Comparison of ENCODE assay signal across 9 cellular contexts in genomic region chr19:7970716-7971448, GRCh38. TPM values are rescaled to one million over a fixed set of nuclear protein-coding genes. Genes with fewer than 3 reads are reported as not detected.
DNase-seq lines count a peak whose midpoint lies in the region; ATAC-seq, FAIRE-seq and TF ChIP-seq lines count a peak whose summit lies in the region.
"Had no signal": no experiment of that assay in that cellular context is flagged by ENCODE, and none has a peak within 500 bp of the region (broad histone marks: within the 10 kb centered on the region; RNA-seq: fewer than 3 reads in every experiment).

No MANE protein-coding gene starts in this region.

- ATAC-seq in HCT116, result peak; percentile 87
- ATAC-seq in GM19455 (IDR thresholded peaks at IDR 0.05; ENCODE audit: unreplicated experiment), result no peak
- no peak for ATAC-seq in HG03045 (IDR thresholded peaks at IDR 0.05; ENCODE audit: unreplicated experiment)

- H3K27ac ChIP-seq in HCT116 (ENCODE audit: low read depth, low read length) (no peak overlapping the region), fibroblast of lung (ENCODE audit: insufficient read depth, low read length) (no peak overlapping the region)

- DNase-seq in D721Med (ENCODE audit: insufficient read length, low spot score) (no peak), HCT116 (ENCODE audit: low read depth, low spot score) (peak; percentile 8), SKM-1 treated with dmso at 0.1 percent for 144 hours (lab: John Stamatoyannopoulos, UW; ENCODE audit: unreplicated experiment) (peak; percentile 2), fibroblast of lung (ENCODE audit: low read depth in 2 of 2) (peak; percentile 14 to 43), posterior cingulate gyrus (peak in 8 of 10 donors; percentile 30 to 93 (median 50)), KG1 (lab: John Stamatoyannopoulos, UW) (no peak)

- POLR2A ChIA-PET in HCT116 (lab: Charles Lee), result interaction anchor here (0.8 kb wide), 1 partner anchor 27 kb away, joined by 4 read pairs; the partner anchor contains the start of gene TIMM44

- H3K9ac ChIP-seq in HCT116 (ENCODE audit: low read length) (no peak overlapping the region), fibroblast of lung (ENCODE audit: insufficient read depth, low read length) (no peak overlapping the region)

- peak; percentile 62 for TF ChIP-seq CTCF in D721Med (IDR thresholded peaks at IDR 0.05; ENCODE audit: insufficient read depth, missing control alignments)
- peak; percentile 57 to 92 (median 81); a peak in 5 of 6 replicates for TF ChIP-seq CTCF in HCT116 (IDR thresholded peaks at IDR 0.05 in 2 of 3, conservative IDR thresholded peaks at IDR 0.05 in 1 of 3; ENCODE audit: borderline replicate concordance in 1 of 3, insufficient read depth in 1 of 3, low read depth in 2 of 3, low read length in 2 of 3)
- peak; percentile 65 to 82 for TF ChIP-seq CTCF in fibroblast of lung (conservative IDR thresholded peaks at IDR 0.05 in 1 of 2, IDR thresholded peaks at IDR 0.05 in 1 of 2; ENCODE audit: low read depth in 1 of 2, low read length in 2 of 2)

- no peak for FAIRE-seq in D721Med (lab: Jason Lieb, UNC)

- intact Hi-C loops in HCT116 (cut with micrococcal nuclease) (loop anchor here (1.0 kb wide), 1 partner anchor 282 kb away; no protein-coding TSS in a partner anchor), posterior cingulate gyrus (cut with DNase I) (loop anchor here (5.0 to 10.0 kb wide), 2 partner anchors 36 to 284 kb away; partner anchors contain the start of gene ELAVL1)

- RAD21 ChIA-PET in HCT116 (lab: Charles Lee; ENCODE audit: low non-redundant PET in 1 of 2, low total read pairs in 2 of 2, uncharacterized antibody in 2 of 2, unreplicated experiment in 2 of 2), result no interaction called here

- CTCF ChIA-PET in HCT116 (lab: Charles Lee), result interaction anchor here (0.5 to 1.5 kb wide), 7 partner anchors 10 to 872 kb away, joined by 3 to 6 read pairs (median 4); partner anchors contain the start of gene TIMM44

- H3K4me3 ChIP-seq in HCT116 (replicated peaks in 1 of 2; ENCODE audit: low read depth in 1 of 2, low read length in 2 of 2) (no peak overlapping the region), fibroblast of lung (replicated peaks in 1 of 4; ENCODE audit: control extremely low read depth in 1 of 4, insufficient read depth in 1 of 4, low read depth in 3 of 4, low read length in 4 of 4) (no peak overlapping the region)

- H3K36me3 ChIP-seq in HCT116 (ENCODE audit: control insufficient read depth in 1 of 2, insufficient read depth in 2 of 2, low read length in 2 of 2), result peaks cover 47 to 53% of the 10 kb centered on the region in 2 experiments; a peak in 3 of 4 replicates
- peaks cover 16% of the 10 kb centered on the region for H3K36me3 ChIP-seq in fibroblast of lung (ENCODE audit: control insufficient read depth, insufficient read depth, low read length)

- H3K4me2 ChIP-seq in HCT116 (ENCODE audit: low read length) (no peak overlapping the region), fibroblast of lung (ENCODE audit: extremely low read depth, insufficient read depth, low read length) (no peak overlapping the region)

- H2AFZ ChIP-seq in HCT116 (ENCODE audit: low read depth, low read length, poor library complexity, severe bottlenecking) (no peak overlapping the region), fibroblast of lung (ENCODE audit: low read length) (no peak overlapping the region)

- H3K27me3 ChIP-seq in HCT116 (ENCODE audit: insufficient read depth, low read length) (no peaks in the 10 kb centered on the region), fibroblast of lung (ENCODE audit: control insufficient read depth, insufficient read depth, low read length) (no peaks in the 10 kb centered on the region)

- H3K79me2 ChIP-seq in HCT116 (ENCODE audit: insufficient read depth, low read length) (peaks cover 28% of the 10 kb centered on the region; the same call in 1 of the 2 replicates), fibroblast of lung (ENCODE audit: control insufficient read depth, insufficient read depth, low read length) (no peaks in the 10 kb centered on the region)

- no peaks in the 10 kb centered on the region for H3K9me3 ChIP-seq in HCT116 (ENCODE audit: control insufficient read depth in 1 of 2, insufficient read depth in 1 of 2, low read depth in 1 of 2, low read length in 2 of 2)
- no peaks in the 10 kb centered on the region for H3K9me3 ChIP-seq in fibroblast of lung (ENCODE audit: control insufficient read depth, insufficient read depth, low read depth, low read length)

- H3K4me1 ChIP-seq in HCT116 (ENCODE audit: control insufficient read depth in 1 of 2, insufficient read depth in 2 of 2, low read length in 2 of 2), result no peaks in the 10 kb centered on the region
- H3K4me1 ChIP-seq in fibroblast of lung (ENCODE audit: control insufficient read depth, extremely low read depth, insufficient read depth, low read length), result no peaks in the 10 kb centered on the region

- H4K20me1 ChIP-seq in HCT116 (ENCODE audit: insufficient read depth) (no peaks in the 10 kb centered on the region), fibroblast of lung (ENCODE audit: control insufficient read depth, extremely low read depth, insufficient read depth, low read length) (peaks cover 2% of the 10 kb centered on the region)

- no peak for TF ChIP-seq POLR2A in HCT116 (IDR thresholded peaks at IDR 0.05; ENCODE audit: borderline replicate concordance, extremely low read depth, insufficient read depth, insufficient read length)

- TF ChIP-seq RAD21 in HCT116 (IDR thresholded peaks at IDR 0.05; ENCODE audit: low read depth), result peak; percentile 75

- BruUV-seq in HCT116 (replicated peaks; lab: Mats Ljungman, UMichigan), result no TSS peak

- no peaks in the 10 kb centered on the region for H3K9me2 ChIP-seq in HCT116 (ENCODE audit: insufficient read depth)

TF ChIP-seq in HCT116, 20 proteins besides CTCF, POLR2A, EP300 and RAD21:
- TF ChIP-seq JUND (IDR thresholded peaks at IDR 0.05), result no peak
- no peak for TF ChIP-seq CBX3 (IDR thresholded peaks at IDR 0.05; ENCODE audit: low read depth)
- TF ChIP-seq CEBPB (IDR thresholded peaks at IDR 0.05; ENCODE audit: low read depth), result no peak
- TF ChIP-seq, protein P1, sequence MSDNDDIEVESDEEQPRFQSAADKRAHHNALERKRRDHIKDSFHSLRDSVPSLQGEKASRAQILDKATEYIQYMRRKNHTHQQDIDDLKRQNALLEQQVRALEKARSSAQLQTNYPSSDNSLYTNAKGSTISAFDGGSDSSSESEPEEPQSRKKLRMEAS (IDR thresholded peaks at IDR 0.05), result no peak
- TF ChIP-seq, protein P2, sequence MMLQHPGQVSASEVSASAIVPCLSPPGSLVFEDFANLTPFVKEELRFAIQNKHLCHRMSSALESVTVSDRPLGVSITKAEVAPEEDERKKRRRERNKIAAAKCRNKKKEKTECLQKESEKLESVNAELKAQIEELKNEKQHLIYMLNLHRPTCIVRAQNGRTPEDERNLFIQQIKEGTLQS (IDR thresholded peaks at IDR 0.05), result no peak
- no peak for TF ChIP-seq POLR2AphosphoS5 (IDR thresholded peaks at IDR 0.05; ENCODE audit: low read depth, low read length)
- TF ChIP-seq ZNF274 (IDR thresholded peaks at IDR 0.05; ENCODE audit: low read depth, low read length), result no peak
- TF ChIP-seq, protein P3, sequence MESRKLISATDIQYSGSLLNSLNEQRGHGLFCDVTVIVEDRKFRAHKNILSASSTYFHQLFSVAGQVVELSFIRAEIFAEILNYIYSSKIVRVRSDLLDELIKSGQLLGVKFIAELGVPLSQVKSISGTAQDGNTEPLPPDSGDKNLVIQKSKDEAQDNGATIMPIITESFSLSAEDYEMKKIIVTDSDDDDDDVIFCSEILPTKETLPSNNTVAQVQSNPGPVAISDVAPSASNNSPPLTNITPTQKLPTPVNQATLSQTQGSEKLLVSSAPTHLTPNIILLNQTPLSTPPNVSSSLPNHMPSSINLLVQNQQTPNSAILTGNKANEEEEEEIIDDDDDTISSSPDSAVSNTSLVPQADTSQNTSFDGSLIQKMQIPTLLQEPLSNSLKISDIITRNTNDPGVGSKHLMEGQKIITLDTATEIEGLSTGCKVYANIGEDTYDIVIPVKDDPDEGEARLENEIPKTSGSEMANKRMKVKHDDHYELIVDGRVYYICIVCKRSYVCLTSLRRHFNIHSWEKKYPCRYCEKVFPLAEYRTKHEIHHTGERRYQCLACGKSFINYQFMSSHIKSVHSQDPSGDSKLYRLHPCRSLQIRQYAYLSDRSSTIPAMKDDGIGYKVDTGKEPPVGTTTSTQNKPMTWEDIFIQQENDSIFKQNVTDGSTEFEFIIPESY (IDR thresholded peaks at IDR 0.05; ENCODE audit: extremely low read depth, insufficient replicate concordance, low read length), result no peak
- no peak for TF ChIP-seq ELF1 (IDR thresholded peaks at IDR 0.05; ENCODE audit: borderline replicate concordance, low read depth)

RNA-seq across cellular contexts. Expression of gene TIMM44, which starts 27.4 kb away (rescaled TPM):
- total RNA-seq in HCT116 (2021; ENCODE audit: unreplicated experiment) (136 TPM), fibroblast of lung (53.9 and 56.1 TPM in 2 replicates)
- 75.6 and 76.4 TPM in 2 replicates for polyA plus RNA-seq in HCT116 (2012)
- polyA plus RNA-seq in fibroblast of lung, result 29.5 and 32.3 TPM in 2 replicates
- 36.8 and 41.2 TPM in 2 replicates for polyA plus RNA-seq in fibroblast of lung (2012)
- polyA minus RNA-seq in fibroblast of lung (ENCODE audit: low replicate concordance), result 9.6 and 21.4 TPM in 2 replicates

RNA-seq across cellular contexts. Expression of gene ELAVL1, which starts 34.6 kb away (rescaled TPM):
- total RNA-seq in HCT116 (2021; ENCODE audit: unreplicated experiment) (134 TPM), fibroblast of lung (12.6 and 15.2 TPM in 2 replicates)
- 71.2 and 74.1 TPM in 2 replicates for polyA plus RNA-seq in HCT116 (2012)
- 61.6 and 87.7 TPM in 2 replicates for polyA plus RNA-seq in fibroblast of lung
- polyA plus RNA-seq in fibroblast of lung (2012), result 55.8 and 71.0 TPM in 2 replicates
- 72.7 and 75.5 TPM in 2 replicates for polyA minus RNA-seq in fibroblast of lung (ENCODE audit: low replicate concordance)

RNA-seq across cellular contexts. Expression of gene CTXN1, which starts 44.9 kb away (rescaled TPM):
- total RNA-seq in HCT116 (2021; ENCODE audit: unreplicated experiment) (56.0 TPM), fibroblast of lung (0.66 and 0.77 TPM in 2 replicates)
- polyA plus RNA-seq in HCT116 (2012), result 19.3 and 20.5 TPM in 2 replicates
- polyA plus RNA-seq in fibroblast of lung, result 0.85 and 1.1 TPM in 2 replicates
- 4.9 and 9.1 TPM in 2 replicates for polyA plus RNA-seq in fibroblast of lung (2012)
- 0.93 and 1.6 TPM in 2 replicates for polyA minus RNA-seq in fibroblast of lung (ENCODE audit: low replicate concordance)
- total RNA-seq: T-helper 1 cell treated with Interleukin-12 subunit alpha and Interleukin-12 subunit beta and Interleukin-4 antibody, amounts not matched to agents 30 ng/mL and 1 ng/mL, for 36 hours had no signal

RNA-seq across cellular contexts. Expression of gene SNAPC2, which starts 50.7 kb away (rescaled TPM):
- total RNA-seq in HCT116 (2021; ENCODE audit: unreplicated experiment) (42.9 TPM), fibroblast of lung (11.4 and 12.8 TPM in 2 replicates)
- polyA plus RNA-seq in HCT116 (2012), result 35.7 and 41.4 TPM in 2 replicates
- 13.4 and 15.6 TPM in 2 replicates for polyA plus RNA-seq in fibroblast of lung
- polyA plus RNA-seq in fibroblast of lung (2012), result 25.5 and 41.2 TPM in 2 replicates
- 27.1 and 28.7 TPM in 2 replicates for polyA minus RNA-seq in fibroblast of lung (ENCODE audit: low replicate concordance)

RNA-seq across cellular contexts. Expression of gene TGFBR3L, which starts 56.3 kb away (rescaled TPM):
- total RNA-seq in HCT116 (2021; ENCODE audit: unreplicated experiment), result 30.9 TPM
- 37.9 and 39.2 TPM in 2 replicates for polyA plus RNA-seq in HCT116 (2012)
- total RNA-seq in fibroblast of lung, result 1.0 and 1.3 TPM in 2 replicates
- polyA plus RNA-seq in fibroblast of lung, result 0.35 TPM in 1 of 2 replicates, not detected in the other
- 2.0 and 5.7 TPM in 2 replicates for polyA plus RNA-seq in fibroblast of lung (2012)
- polyA minus RNA-seq in fibroblast of lung (ENCODE audit: low replicate concordance), result not detected in 2 replicates

Comparison
In these comparisons a context has a peak if more than half of its experiments do, and no peak if none do; other contexts are left out.
1. DNase-seq: peak in HCT116 (single experiment), SKM-1 treated with dmso at 0.1 percent for 144 hours (single experiment), fibroblast of lung (2 of 2) and posterior cingulate gyrus (8 of 10); none in D721Med (single experiment) and KG1 (single experiment).
2. RNA of gene CTXN1, which starts 44.9 kb away (total RNA-seq): 56.0 TPM in HCT116 (single experiment); 0.66 to 0.77 TPM in fibroblast of lung; every median in the first group is over 10 times any median in the second.
3. Peak in every context shown above with its lines, with median percentiles within 50 percentile points of each other: CTCF ChIP-seq.